8 cellular contexts compared by ENCODE assay signal in the genomic region with DNA sequence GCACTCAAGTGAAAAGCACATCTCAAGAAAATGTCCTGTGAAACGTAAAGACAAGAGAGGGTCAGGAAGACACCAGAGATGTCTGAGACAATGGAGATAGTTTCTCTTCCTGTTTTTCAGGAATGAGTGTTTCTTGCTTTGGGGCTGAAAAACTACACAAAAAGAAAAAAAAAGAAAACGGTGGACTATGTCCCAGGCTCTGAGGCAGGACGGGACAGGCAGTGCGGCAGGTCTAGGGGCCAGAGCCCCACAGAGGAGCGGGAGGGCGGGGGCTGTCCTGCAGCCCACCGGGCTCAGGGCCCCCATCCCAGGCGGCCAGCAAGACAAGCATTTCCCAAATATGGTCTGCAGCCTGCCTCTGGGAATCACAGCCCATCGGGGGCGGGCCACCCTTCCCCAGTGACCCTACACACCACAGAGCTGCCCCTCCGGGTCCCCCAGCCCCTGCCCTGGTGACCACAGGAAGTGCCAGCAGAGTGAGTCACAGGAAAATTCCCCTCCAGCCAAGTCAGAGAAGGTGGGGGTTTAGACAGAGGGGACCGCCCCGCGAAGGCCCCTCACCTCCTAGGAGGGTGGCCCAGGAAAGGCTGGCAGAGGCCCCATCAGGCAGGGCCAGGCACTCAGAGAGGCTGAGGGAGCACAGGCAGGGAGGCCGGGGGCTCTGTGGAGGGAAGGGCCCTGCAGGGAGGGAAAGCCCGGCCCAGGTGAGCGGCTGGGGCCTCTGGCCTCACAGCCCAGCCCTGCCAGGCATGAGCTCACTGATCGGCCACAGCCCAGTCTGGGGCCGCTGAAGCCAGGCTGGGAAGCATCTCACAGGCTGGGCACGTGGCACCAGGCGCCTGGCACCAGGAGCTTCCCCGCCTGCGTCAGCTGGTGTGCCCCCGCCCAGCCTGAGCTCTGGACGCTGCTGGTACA. TPM values are rescaled to one million over a fixed set of nuclear protein-coding genes. Genes with fewer than 3 reads are reported as not detected.
DNase-seq lines count a peak whose midpoint lies in the region; ATAC-seq, FAIRE-seq and TF ChIP-seq lines count a peak whose summit lies in the region.

No MANE protein-coding gene starts in this region.

- peak; percentile 97 for FAIRE-seq in HTR-8/SVneo (lab: Jason Lieb, UNC)
- FAIRE-seq in small intestine (lab: Jason Lieb, UNC) = no peak

- TF ChIP-seq POLR2A in breast epithelium (IDR thresholded peaks at IDR 0.05) = no peak

- DNase-seq in G401 (ENCODE audit: low spot score) (peak; percentile 96), HTR-8/SVneo (ENCODE audit: insufficient read length, low spot score) (peak; percentile 97), breast epithelium (ENCODE audit: low spot score in 2 of 2) (peak; percentile 82 to 84), inferior parietal cortex (ENCODE audit: extremely low spot score) (peak; percentile 87), small intestine (peak; percentile 61), NCI-H1417 treated with DMSO at 0.1 percent for 48 hours (lab: John Stamatoyannopoulos, UW) (no peak)
- no peak for DNase-seq in activated CD4-positive, alpha-beta T cell treated with anti-CD3 and anti-CD28 coated beads, Interleukin-2, amount 50 U/mL, for 1 hour

- no peaks in the 10 kb centered on the region for H3K36me3 ChIP-seq in breast epithelium
- peaks cover 0 to 4% of the 10 kb centered on the region in 2 donors for H3K36me3 ChIP-seq in small intestine (ENCODE audit: control insufficient read depth in 2 of 2, insufficient read depth in 2 of 2, low read length in 2 of 2)

- no peak for TF ChIP-seq CTCF in breast epithelium (IDR thresholded peaks at IDR 0.05)

- H3K4me1 ChIP-seq in breast epithelium (peaks cover 19 to 49% of the 10 kb centered on the region in 2 donors), small intestine (ENCODE audit: control insufficient read depth in 2 of 2, insufficient read depth in 1 of 2, low read depth in 1 of 2, low read length in 1 of 2) (peaks cover 0 to 15% of the 10 kb centered on the region in 2 donors)

- H3K27ac ChIP-seq in breast epithelium = peak overlapping the region; percentile 95 to 98
- H3K27ac ChIP-seq in small intestine (ENCODE audit: low read depth in 1 of 2, low read length in 1 of 2) = peak overlapping the region; percentile 52 to 88

- no peaks in the 10 kb centered on the region for H3K27me3 ChIP-seq in breast epithelium
- H3K27me3 ChIP-seq in small intestine (ENCODE audit: control insufficient read depth in 2 of 2, insufficient read depth in 2 of 2, low read length in 2 of 2) = no peaks in the 10 kb centered on the region

- in situ Hi-C loops in G401 (cut with HindIII; ENCODE audit: low sequenced_read_pairs) = no loop called here

- intact Hi-C loops in breast epithelium (cut with DNase I; ENCODE audit: low total_unique reads) = no loop called here

- WGBS in small intestine, 3 donors = 34 to 46% (median 38%) methylated on average over 21 to 25 of the region's 25 CpGs

- H3K9me3 ChIP-seq in breast epithelium = no peaks in the 10 kb centered on the region
- H3K9me3 ChIP-seq in small intestine (ENCODE audit: control insufficient read depth, low read depth) = no peaks in the 10 kb centered on the region

- ATAC-seq in GM21381 (IDR thresholded peaks at IDR 0.05; ENCODE audit: unreplicated experiment) = no peak

- H3K4me3 ChIP-seq in breast epithelium = peak overlapping the region in 2 of 3 donors; percentile 16 to 48
- no peak overlapping the region for H3K4me3 ChIP-seq in small intestine (ENCODE audit: low read depth in 1 of 2, low read length in 2 of 2)

RNA-seq across cellular contexts. Expression of a gene that starts 6.3 kb away (rescaled TPM):
- total RNA-seq in G401 (2014; rRNA removed; shearing (Covaris generic)) = 122 and 124 TPM in 2 replicates
- total RNA-seq in breast epithelium = 10 to 100 TPM; 13.6 to 38.7 (median 32.9) TPM
- 100 to 1,000 TPM in 1 of 3 donors, 10 to 100 TPM in 2; 61.1 to 105 (median 94.2) TPM for polyA plus RNA-seq in small intestine

RNA-seq across cellular contexts. Expression of a gene that starts 26.3 kb away (rescaled TPM):
- not detected in 2 replicates for total RNA-seq in G401 (2014; rRNA removed; shearing (Covaris generic))
- not detected for total RNA-seq in breast epithelium
- polyA plus RNA-seq in small intestine = 10 to 100 TPM in 1 of 3 donors, 1 to 10 TPM in 1, under 1 TPM in 1; 0.27 to 23.7 (median 7.0) TPM

RNA-seq across cellular contexts. Expression of a gene that starts 38.1 kb away (rescaled TPM):
- not detected in 2 replicates for total RNA-seq in G401 (2014; rRNA removed; shearing (Covaris generic))
- not detected for total RNA-seq in breast epithelium
- 10 to 100 TPM in 2 of 3 donors, under 1 TPM in 1; 0.34 to 19.2 (median 13.0) TPM for polyA plus RNA-seq in small intestine

Comparison
In these comparisons a context has a peak if more than half of its experiments do, and no peak if none do; other contexts are left out.
1. DNase-seq: peak in G401 (single experiment), HTR-8/SVneo (single experiment), breast epithelium (2 of 2), inferior parietal cortex (single experiment) and small intestine (single experiment); none in activated CD4-positive, alpha-beta T cell treated with anti-CD3 and anti-CD28 coated beads, Interleukin-2, amount 50 U/mL, for 1 hour (single experiment) and NCI-H1417 treated with DMSO at 0.1 percent for 48 hours (single experiment).
2. H3K4me3 ChIP-seq: peak in breast epithelium (2 of 3); none in small intestine (0 of 2).